ENCODE assay signal across 26 cellular contexts in genomic region chr10:42744134-42744701, GRCh38. TPM values are rescaled to one million over a fixed set of nuclear protein-coding genes. Genes with fewer than 3 reads are reported as not detected.
A peak's percentile ranks its signal among the peaks of the same experiment; 100 is the strongest.
DNase-seq lines count a peak whose midpoint lies in the region; ATAC-seq and TF ChIP-seq lines count a peak whose summit lies in the region.
"Had no signal": no experiment of that assay in that cellular context is flagged by ENCODE, and none has a peak within 500 bp of the region (broad histone marks: within the 10 kb centered on the region; RNA-seq: fewer than 3 reads in every experiment).

No MANE protein-coding gene starts in this region.

- H2AFZ ChIP-seq in SK-N-SH (ENCODE audit: low read depth): no peak overlapping the region
- no peak overlapping the region for H2AFZ ChIP-seq in neural progenitor cell (replicated peaks)
- H2AFZ ChIP-seq in neuronal stem cell (ENCODE audit: low read length): no peak overlapping the region

- no peak overlapping the region for H2BK15ac ChIP-seq in neuronal stem cell (ENCODE audit: low read length)

- no peaks in the 10 kb centered on the region for H3K9me2 ChIP-seq in SK-N-SH

- no peak overlapping the region for H2BK12ac ChIP-seq in neuronal stem cell (ENCODE audit: low read length)

- POLR2A ChIA-PET in SK-N-SH (lab: Yijun Ruan, JAX) (no interaction called here), Panc1 (lab: Charles Lee) (no interaction called here)

- no peak overlapping the region for H3K27ac Mint-ChIP-seq in HFFc6
- no peak overlapping the region for H3K27ac Mint-ChIP-seq in neural progenitor cell
- H3K27ac Mint-ChIP-seq: activated CD4-positive, alpha-beta T cell treated with anti-CD3 and anti-CD28 coated beads, Interleukin-2, amount 10 ng/mL, durations not matched to agents 24 days and 14 days; activated naive CD8-positive, alpha-beta T cell; natural killer cell treated with Interleukin-12 subunit alpha and Interleukin-12 subunit beta and Interleukin-15 and Interleukin-18, amount 100 ng/mL, for 72 hours; stimulated activated memory B cell treated with anti-CD40 and anti-IgM and Interleukin-4, amounts not matched to agents 10 μg/mL and 1 μg/mL and 100 μg/mL, for 72 hours had no signal

- H3K4me1 Mint-ChIP-seq in HFFc6 (ENCODE audit: low read depth) (no peaks in the 10 kb centered on the region), neural progenitor cell (no peaks in the 10 kb centered on the region)
- H3K4me1 Mint-ChIP-seq: activated CD4-positive, alpha-beta T cell treated with anti-CD3 and anti-CD28 coated beads, Interleukin-2, amount 10 ng/mL, durations not matched to agents 24 days and 14 days; stimulated activated memory B cell treated with anti-CD40 and anti-IgM and Interleukin-4, amounts not matched to agents 10 μg/mL and 1 μg/mL and 100 μg/mL, for 72 hours had no signal

- no peaks in the 10 kb centered on the region for H3K79me1 ChIP-seq in neuronal stem cell (ENCODE audit: low read depth, low read length)

- no peak overlapping the region for H3K23ac ChIP-seq in neuronal stem cell (ENCODE audit: low read depth, low read length, poor library complexity)

- no peak overlapping the region for H3K4me3 Mint-ChIP-seq in HFFc6
- H3K4me3 Mint-ChIP-seq in neural progenitor cell: no peak overlapping the region
- H3K4me3 Mint-ChIP-seq: activated CD4-positive, alpha-beta T cell treated with anti-CD3 and anti-CD28 coated beads, Interleukin-2, amount 10 ng/mL, durations not matched to agents 24 days and 14 days; activated naive CD8-positive, alpha-beta T cell; natural killer cell treated with Interleukin-12 subunit alpha and Interleukin-12 subunit beta and Interleukin-15 and Interleukin-18, amount 100 ng/mL, for 72 hours; stimulated activated memory B cell treated with anti-CD40 and anti-IgM and Interleukin-4, amounts not matched to agents 10 μg/mL and 1 μg/mL and 100 μg/mL, for 72 hours had no signal

- no peak overlapping the region for H3K27ac ChIP-seq in SK-N-SH (ENCODE audit: low read depth in 2 of 2, low read length in 1 of 2)
- no peak overlapping the region for H3K27ac ChIP-seq in Panc1 (ENCODE audit: low read length)
- no peak overlapping the region for H3K27ac ChIP-seq in neural progenitor cell
- H3K27ac ChIP-seq in neuronal stem cell (replicated peaks; ENCODE audit: low read length): no peak overlapping the region
- H3K27ac ChIP-seq: ovary, skin epidermis, transverse colon had no signal

- H3K9me3 ChIP-seq in SK-N-SH: no peaks in the 10 kb centered on the region
- H3K9me3 ChIP-seq in Panc1 (ENCODE audit: control insufficient read depth, insufficient read depth, low read depth, low read length): peaks cover 11% of the 10 kb centered on the region; the same call in 1 of the 2 replicates
- no peaks in the 10 kb centered on the region for H3K9me3 ChIP-seq in neural progenitor cell (ENCODE audit: low read depth)
- peaks cover 0 to 2% of the 10 kb centered on the region in 2 donors for H3K9me3 ChIP-seq in neuronal stem cell (replicated peaks in 1 of 2; ENCODE audit: control insufficient read depth in 2 of 2, insufficient read depth in 1 of 2, low read depth in 1 of 2, low read length in 2 of 2)
- H3K9me3 ChIP-seq: ovary had no signal

- peaks cover 23% of the 10 kb centered on the region for H3K9me3 Mint-ChIP-seq in HFFc6
- peaks cover 15% of the 10 kb centered on the region for H3K9me3 Mint-ChIP-seq in neural progenitor cell

- H3K36me3 ChIP-seq in SK-N-SH (replicated peaks in 1 of 2; ENCODE audit: control insufficient read depth in 1 of 2, insufficient read depth in 2 of 2, low read length in 1 of 2) (no peaks in the 10 kb centered on the region), Panc1 (ENCODE audit: control insufficient read depth, insufficient read depth, low read length) (no peaks in the 10 kb centered on the region), neural progenitor cell (no peaks in the 10 kb centered on the region), neuronal stem cell (replicated peaks in 1 of 2; ENCODE audit: control insufficient read depth in 2 of 2, insufficient read depth in 2 of 2, low read length in 2 of 2) (no peaks in the 10 kb centered on the region)
- H3K36me3 ChIP-seq: ovary, transverse colon had no signal

- WGBS in SK-N-SH (ENCODE audit: low lambda C conversion rate): 0% methylated on average over 3 of the region's 3 CpGs
- WGBS in neuronal stem cell (ENCODE audit: extremely low coverage in 2 of 2, insufficient read length in 2 of 2, insufficient replicate concordance in 1 of 2), 2 donors: no CpG with 5 or more reads among the region's 3 CpGs

- no peak overlapping the region for H3K18ac ChIP-seq in neuronal stem cell (ENCODE audit: low read length)

- H3K4me3 ChIP-seq in SK-N-SH (ENCODE audit: low read depth in 2 of 2, low read length in 1 of 2): no peak overlapping the region
- no peak overlapping the region for H3K4me3 ChIP-seq in Panc1 (ENCODE audit: low read depth in 2 of 2, low read length in 2 of 2)
- no peak overlapping the region for H3K4me3 ChIP-seq in neural progenitor cell
- no peak overlapping the region for H3K4me3 ChIP-seq in neuronal stem cell (ENCODE audit: low read length in 2 of 2)
- H3K4me3 ChIP-seq: ovary, skin epidermis, transverse colon had no signal

- H4K20me1 ChIP-seq in SK-N-SH (ENCODE audit: insufficient read depth): no peaks in the 10 kb centered on the region
- no peaks in the 10 kb centered on the region for H4K20me1 ChIP-seq in neural progenitor cell (ENCODE audit: low read depth)

- TF ChIP-seq CTCF in SK-N-SH (IDR thresholded peaks at IDR 0.05) (peak; percentile 33), HFFc6 (IDR thresholded peaks at IDR 0.05) (peak; percentile 16; the same call in 1 of the 2 replicates), Panc1 (IDR thresholded peaks at IDR 0.05) (peak; percentile 28; the same call in 1 of the 2 replicates), neural progenitor cell (IDR thresholded peaks at IDR 0.05) (peak; percentile 4)

- no peak overlapping the region for H3K14ac ChIP-seq in neuronal stem cell (ENCODE audit: low read length)

- H2BK120ac ChIP-seq in neuronal stem cell (ENCODE audit: low read depth, low read length): no peak overlapping the region

- peaks cover 12% of the 10 kb centered on the region for H3K36me3 Mint-ChIP-seq in HFFc6 (ENCODE audit: low read depth)
- no peaks in the 10 kb centered on the region for H3K36me3 Mint-ChIP-seq in neural progenitor cell
- H3K36me3 Mint-ChIP-seq: stimulated activated memory B cell treated with anti-CD40 and anti-IgM and Interleukin-4, amounts not matched to agents 10 μg/mL and 1 μg/mL and 100 μg/mL, for 72 hours had no signal

- in situ Hi-C loops in Panc1 (cut with HindIII; ENCODE audit: low pct_unique_long_range_greater_than_20kb, low sequenced_read_pairs): no loop called here

- ATAC-seq in SK-N-SH treated with all-trans-retinoic acid at 6 μM for 48 hours (no peak), Panc1 (0 out of 2 replicates have a peak, but pooled peaks have one; percentile 58), HG02870 (IDR thresholded peaks at IDR 0.05; ENCODE audit: unreplicated experiment) (no peak)
- ATAC-seq: left lobe of liver; natural killer cell treated with Interleukin-12 subunit alpha and Interleukin-12 subunit beta and Interleukin-15 and Interleukin-18, amount 100 ng/mL, for 72 hours; stimulated activated memory B cell treated with anti-CD40 and anti-IgM and Interleukin-4, amounts not matched to agents 10 μg/mL and 1 μg/mL and 100 μg/mL, for 72 hours had no signal

- no peak for TF ChIP-seq RAD21 in SK-N-SH (IDR thresholded peaks at IDR 0.05; ENCODE audit: low read length)

- DNase-seq in SK-N-SH (no peak), HFFc6 (no peak), Panc1 (ENCODE audit: low read depth, low spot score) (no peak), neural progenitor cell (ENCODE audit: low spot score) (no peak), KG1 (lab: John Stamatoyannopoulos, UW) (no peak), neuronal stem cell (ENCODE audit: low spot score) (no peak)
- DNase-seq: ACHN; activated CD4-positive, alpha-beta T cell treated with anti-CD3 and anti-CD28 coated beads, Interleukin-2, amount 10 ng/mL, durations not matched to agents 24 days and 14 days; activated CD8-positive, alpha-beta memory T cell treated with anti-CD3 and anti-CD28 coated beads for 24 hours; activated effector memory CD4-positive, alpha-beta T cell treated with Interleukin-2 at 50 U/mL for 16 hours; activated T-cell treated with anti-CD3 and anti-CD28 coated beads for 4 hours; NCI-H1048; NCI-H510A; ovary; retina; SIG-M5; SW 1271; T-helper 9 cell; transverse colon had no signal

- H4K8ac ChIP-seq in neuronal stem cell (ENCODE audit: low read depth, low read length): no peak overlapping the region

- H3K4ac ChIP-seq in neuronal stem cell (ENCODE audit: low read length): no peak overlapping the region

- no TSS peak for BruUV-seq in Panc1 (replicated peaks; lab: Mats Ljungman, UMichigan)

- peaks cover 4% of the 10 kb centered on the region; the same call in 1 of the 2 replicates for H3K27me3 ChIP-seq in SK-N-SH (ENCODE audit: insufficient read depth)
- H3K27me3 ChIP-seq in Panc1 (ENCODE audit: control insufficient read depth, insufficient read depth, low read length): peaks cover 4% of the 10 kb centered on the region
- H3K27me3 ChIP-seq in neural progenitor cell: no peaks in the 10 kb centered on the region
- peaks cover 0 to 6% (median 0%) of the 10 kb centered on the region in 3 experiments for H3K27me3 ChIP-seq in neuronal stem cell (ENCODE audit: control insufficient read depth in 3 of 3, insufficient read depth in 3 of 3, low read depth in 1 of 3, low read length in 3 of 3)
- H3K27me3 ChIP-seq: ovary had no signal

- no peak for TF ChIP-seq EP300 in SK-N-SH (IDR thresholded peaks at IDR 0.05; ENCODE audit: borderline replicate concordance in 1 of 2, low read depth in 1 of 2, low read length in 1 of 2)

- H3K9ac ChIP-seq in SK-N-SH (no peak overlapping the region), neural progenitor cell (no peak overlapping the region), neuronal stem cell (ENCODE audit: low read depth, low read length, poor library complexity) (no peak overlapping the region)

- no peak overlapping the region for H2AK5ac ChIP-seq in neuronal stem cell (ENCODE audit: low read depth, low read length)

- peaks cover 3% of the 10 kb centered on the region for H3F3A ChIP-seq in SK-N-SH (replicated peaks; ENCODE audit: insufficient read depth)
- no peaks in the 10 kb centered on the region for H3F3A ChIP-seq in neural progenitor cell (ENCODE audit: low read depth)

- H3K79me2 ChIP-seq in SK-N-SH (ENCODE audit: insufficient read depth) (no peaks in the 10 kb centered on the region), neural progenitor cell (ENCODE audit: low read depth) (no peaks in the 10 kb centered on the region)

- H4K91ac ChIP-seq in neuronal stem cell (ENCODE audit: low read depth, low read length, poor library complexity): no peak overlapping the region

- peaks cover 1% of the 10 kb centered on the region; the same call in 1 of the 2 replicates for H3K27me3 Mint-ChIP-seq in HFFc6 (ENCODE audit: insufficient read depth)
- no peaks in the 10 kb centered on the region for H3K27me3 Mint-ChIP-seq in neural progenitor cell (ENCODE audit: insufficient read depth, low read depth)

- H3K4me2 ChIP-seq in SK-N-SH (no peak overlapping the region), neural progenitor cell (no peak overlapping the region), neuronal stem cell (ENCODE audit: insufficient read depth, low read length, poor library complexity, severe bottlenecking) (no peak overlapping the region)

- CTCF ChIA-PET in SK-N-SH (lab: Yijun Ruan, JAX) (interaction anchor here (1.0 to 1.5 kb wide), 2 partner anchors 9 to 10 kb away, joined by 4 to 5 read pairs; no protein-coding TSS in a partner anchor), Panc1 (lab: Charles Lee) (interaction anchor here (0.6 to 0.9 kb wide), 2 partner anchors 8 to 70 kb away, joined by 4 to 13 read pairs; no protein-coding TSS in a partner anchor)

- intact Hi-C loops in Panc1 (cut with micrococcal nuclease; ENCODE audit: unreplicated experiment): no loop called here

- no peak overlapping the region for H2BK5ac ChIP-seq in neuronal stem cell (ENCODE audit: low read length)

- H3K4me1 ChIP-seq in SK-N-SH (ENCODE audit: control insufficient read depth in 1 of 2, insufficient read depth in 2 of 2, low read depth in 1 of 2, low read length in 1 of 2) (no peaks in the 10 kb centered on the region), Panc1 (ENCODE audit: control insufficient read depth, insufficient read depth, low read length) (no peaks in the 10 kb centered on the region), neural progenitor cell (no peaks in the 10 kb centered on the region), neuronal stem cell (ENCODE audit: control insufficient read depth in 2 of 2, insufficient read depth in 1 of 2, low read depth in 1 of 2, low read length in 2 of 2) (no peaks in the 10 kb centered on the region)
- H3K4me1 ChIP-seq: transverse colon had no signal

RNA-seq across cellular contexts. Expression of gene BMS1, which starts 38.4 kb away (rescaled TPM):
- polyA plus RNA-seq in SK-N-SH (2012; rRNA removed): 4.9 and 5.3 TPM in 2 replicates
- 7.4 and 8.9 TPM in 2 replicates for polyA plus RNA-seq in SK-N-SH (2012; cell fraction: cytosol; rRNA removed)
- 5.0 and 8.0 TPM in 2 replicates for polyA plus RNA-seq in SK-N-SH (2012; cell fraction: nucleus; rRNA removed)
- total RNA-seq in HFFc6 (2021; fragmentation: NEBNext Ultra II Directional; extraction: Animal tissue kit (Norgen Biotek cat#: 25700)): 10 to 100 TPM; 20.3 to 23.3 (median 22.7) TPM
- total RNA-seq in Panc1 (2021; ENCODE audit: unreplicated experiment) (32.3 TPM), neural progenitor cell (ENCODE audit: low replicate concordance) (26.4 and 34.5 TPM in 2 replicates)
- 19.0 TPM for polyA plus RNA-seq in Panc1 (2012; ENCODE audit: insufficient read length)
- polyA plus RNA-seq in neuronal stem cell (2013, experiment 1 of 2): 17.2 TPM
- polyA plus RNA-seq in neuronal stem cell (2013, experiment 2 of 2): 16.7 TPM
